In genomic region chr1:203450016-203450415, GRCh38 we compare ENCODE assay signal across 31 cellular contexts. TPM values are rescaled to one million over a fixed set of nuclear protein-coding genes. Genes with fewer than 3 reads are reported as not detected.
"Had no signal": no experiment of that assay in that cellular context is flagged by ENCODE, and none has a peak within 500 bp of the region (broad histone marks: within the 10 kb centered on the region; RNA-seq: fewer than 3 reads in every experiment).

No MANE protein-coding gene starts in this region.

- H3K27ac ChIP-seq: colonic mucosa, epithelial cell of prostate, neutrophil, prostate gland, upper lobe of right lung, WERI-Rb-1 had no signal

- H3K27ac Mint-ChIP-seq: activated CD4-positive, alpha-beta T cell treated with anti-CD3 and anti-CD28 coated beads, Interleukin-2, amount 10 ng/mL, durations not matched to agents 7 days and 5 days; activated CD8-positive, alpha-beta T cell treated with anti-CD3 and anti-CD28 coated beads, Interleukin-2, amount 10 ng/mL, durations not matched to agents 7 days and 5 days; activated naive CD4-positive, alpha-beta T cell treated with anti-CD3 and anti-CD28 coated beads, Interleukin-2, amount 50 U/mL, for 72 hours; activated T-helper 1 cell treated with anti-CD3 and anti-CD28 coated beads, Interleukin-12 subunit alpha, Interleukin-12 subunit beta, Interleukin-2, Interleukin-4 antibody, amounts not matched to agents 30 ng/mL and 10 ng/mL and 1 ng/mL, durations not matched to agents 14 hours and 24 hours and 36 hours; endodermal cell; natural killer cell treated with Interleukin-12 subunit alpha and Interleukin-12 subunit beta and Interleukin-15 and Interleukin-18, amount 100 ng/mL, for 72 hours; stimulated activated naive B cell treated with anti-CD40 and anti-IgM and Interleukin-4, amounts not matched to agents 10 μg/mL and 1 μg/mL and 100 μg/mL, for 72 hours had no signal

- ATAC-seq: activated CD8-positive, alpha-beta T cell treated with anti-CD3 and anti-CD28 coated beads, Interleukin-2, amount 10 ng/mL, durations not matched to agents 7 days and 5 days; activated naive CD4-positive, alpha-beta T cell treated with anti-CD3 and anti-CD28 coated beads, Interleukin-2, amount 50 U/mL, for 72 hours; heart left ventricle; left cardiac atrium; natural killer cell treated with Interleukin-12 subunit alpha and Interleukin-12 subunit beta and Interleukin-15 and Interleukin-18, amount 100 ng/mL, for 72 hours; right cardiac atrium; stimulated activated naive B cell treated with anti-CD40 and anti-IgM and Interleukin-4, amounts not matched to agents 10 μg/mL and 1 μg/mL and 100 μg/mL, for 72 hours; upper lobe of right lung had no signal

- H3K4me1 Mint-ChIP-seq: activated CD4-positive, alpha-beta T cell treated with anti-CD3 and anti-CD28 coated beads, Interleukin-2, amount 10 ng/mL, durations not matched to agents 7 days and 5 days; central memory CD8-positive, alpha-beta T cell had no signal

- H3K4me3 Mint-ChIP-seq: activated CD4-positive, alpha-beta T cell treated with anti-CD3 and anti-CD28 coated beads, Interleukin-2, amount 10 ng/mL, durations not matched to agents 7 days and 5 days; activated CD8-positive, alpha-beta T cell treated with anti-CD3 and anti-CD28 coated beads, Interleukin-2, amount 10 ng/mL, durations not matched to agents 7 days and 5 days; activated T-helper 1 cell treated with anti-CD3 and anti-CD28 coated beads, Interleukin-12 subunit alpha, Interleukin-12 subunit beta, Interleukin-2, Interleukin-4 antibody, amounts not matched to agents 30 ng/mL and 10 ng/mL and 1 ng/mL, durations not matched to agents 14 hours and 24 hours and 36 hours; central memory CD8-positive, alpha-beta T cell; endodermal cell; natural killer cell treated with Interleukin-12 subunit alpha and Interleukin-12 subunit beta and Interleukin-15 and Interleukin-18, amount 100 ng/mL, for 72 hours; stimulated activated naive B cell treated with anti-CD40 and anti-IgM and Interleukin-4, amounts not matched to agents 10 μg/mL and 1 μg/mL and 100 μg/mL, for 72 hours had no signal

- DNase-seq: activated CD4-positive, alpha-beta T cell treated with anti-CD3 and anti-CD28 coated beads, Interleukin-2, amount 10 ng/mL, durations not matched to agents 7 days and 5 days; activated CD4-positive, CD25-positive, alpha-beta regulatory T cell treated with anti-CD3 and anti-CD28 coated beads, Interleukin-2, amount 50 U/mL, for 72 hours; activated CD8-positive, alpha-beta T cell treated with anti-CD3 and anti-CD28 coated beads, Interleukin-2, amount 10 ng/mL, durations not matched to agents 7 days and 5 days; activated gamma-delta T cell treated with Interleukin-2 at 50 U/mL for 16 hours; adrenal gland; colonic mucosa; heart left ventricle; islet precursor cell; left cardiac atrium; midbrain; ovary; right cardiac atrium; stimulated activated CD4-positive, alpha-beta T cell treated with anti-CD3 and anti-CD28 coated beads, Interleukin-15, amount 100 ng/mL, for 24 hours; stimulated activated CD8-positive, alpha-beta memory T cell treated with anti-CD3 and anti-CD28 coated beads, Interleukin-4, amount 100 ng/mL, for 48 hours; stimulated activated naive B cell treated with anti-CD40 and anti-IgM and Interleukin-4, amounts not matched to agents 10 μg/mL and 1 μg/mL and 100 μg/mL, for 72 hours; T-helper 1 cell; upper lobe of right lung had no signal

- H3K9me3 Mint-ChIP-seq: activated T-helper 1 cell treated with anti-CD3 and anti-CD28 coated beads, Interleukin-12 subunit alpha, Interleukin-12 subunit beta, Interleukin-2, Interleukin-4 antibody, amounts not matched to agents 30 ng/mL and 10 ng/mL and 1 ng/mL, durations not matched to agents 14 hours and 24 hours and 36 hours; central memory CD8-positive, alpha-beta T cell; natural killer cell treated with Interleukin-12 subunit alpha and Interleukin-12 subunit beta and Interleukin-15 and Interleukin-18, amount 100 ng/mL, for 72 hours had no signal

- H3K27me3 ChIP-seq: adrenal gland, colonic mucosa, ovary had no signal

- H3K4me1 ChIP-seq: colonic mucosa, prostate gland had no signal

- H3K9me3 ChIP-seq: adrenal gland, colonic mucosa, neutrophil, ovary, prostate gland, upper lobe of right lung had no signal

- H3K4me3 ChIP-seq: adrenal gland, colonic mucosa, heart left ventricle, ovary, prostate gland, skin epidermis, upper lobe of right lung had no signal

- H3K36me3 Mint-ChIP-seq: activated naive CD4-positive, alpha-beta T cell treated with anti-CD3 and anti-CD28 coated beads, Interleukin-2, amount 50 U/mL, for 72 hours; natural killer cell treated with Interleukin-12 subunit alpha and Interleukin-12 subunit beta and Interleukin-15 and Interleukin-18, amount 100 ng/mL, for 72 hours had no signal

- H3K36me3 ChIP-seq: adrenal gland, colonic mucosa, heart left ventricle, neutrophil, ovary, prostate gland, upper lobe of right lung, WERI-Rb-1 had no signal

RNA-seq across cellular contexts. Expression of gene PRELP, which starts 25.6 kb away (rescaled TPM):
- total RNA-seq: activated CD4-positive, alpha-beta T cell treated with anti-CD3 and anti-CD28 coated beads, Interleukin-2, amount 10 ng/mL, durations not matched to agents 7 days and 5 days; activated CD8-positive, alpha-beta T cell treated with anti-CD3 and anti-CD28 coated beads, Interleukin-2, amount 10 ng/mL, durations not matched to agents 7 days and 5 days; activated T-helper 1 cell treated with anti-CD3 and anti-CD28 coated beads, Interleukin-12 subunit alpha, Interleukin-12 subunit beta, Interleukin-2, Interleukin-4 antibody, amounts not matched to agents 30 ng/mL and 10 ng/mL and 1 ng/mL, durations not matched to agents 14 hours and 24 hours and 36 hours; natural killer cell treated with Interleukin-12 subunit alpha and Interleukin-12 subunit beta and Interleukin-15 and Interleukin-18, amount 100 ng/mL, for 72 hours had no signal

RNA-seq across cellular contexts. Expression of gene OPTC, which starts 43.9 kb away (rescaled TPM):
- total RNA-seq: activated CD4-positive, alpha-beta T cell treated with anti-CD3 and anti-CD28 coated beads, Interleukin-2, amount 10 ng/mL, durations not matched to agents 7 days and 5 days; activated CD8-positive, alpha-beta T cell treated with anti-CD3 and anti-CD28 coated beads, Interleukin-2, amount 10 ng/mL, durations not matched to agents 7 days and 5 days; activated naive CD4-positive, alpha-beta T cell treated with anti-CD3 and anti-CD28 coated beads, Interleukin-2, amount 50 U/mL, for 72 hours; activated T-helper 1 cell treated with anti-CD3 and anti-CD28 coated beads, Interleukin-12 subunit alpha, Interleukin-12 subunit beta, Interleukin-2, Interleukin-4 antibody, amounts not matched to agents 30 ng/mL and 10 ng/mL and 1 ng/mL, durations not matched to agents 14 hours and 24 hours and 36 hours; adrenal gland; astrocyte; colonic mucosa; fibroblast of villous mesenchyme; heart left ventricle; left cardiac atrium; liver; natural killer cell treated with Interleukin-12 subunit alpha and Interleukin-12 subunit beta and Interleukin-15 and Interleukin-18, amount 100 ng/mL, for 72 hours; ovary; prostate gland; right cardiac atrium; temporal lobe; upper lobe of right lung had no signal
- polyA plus RNA-seq: heart left ventricle, liver, right cardiac atrium had no signal
